ENCODE assay signal across 1 cellular context in the genomic region with DNA sequence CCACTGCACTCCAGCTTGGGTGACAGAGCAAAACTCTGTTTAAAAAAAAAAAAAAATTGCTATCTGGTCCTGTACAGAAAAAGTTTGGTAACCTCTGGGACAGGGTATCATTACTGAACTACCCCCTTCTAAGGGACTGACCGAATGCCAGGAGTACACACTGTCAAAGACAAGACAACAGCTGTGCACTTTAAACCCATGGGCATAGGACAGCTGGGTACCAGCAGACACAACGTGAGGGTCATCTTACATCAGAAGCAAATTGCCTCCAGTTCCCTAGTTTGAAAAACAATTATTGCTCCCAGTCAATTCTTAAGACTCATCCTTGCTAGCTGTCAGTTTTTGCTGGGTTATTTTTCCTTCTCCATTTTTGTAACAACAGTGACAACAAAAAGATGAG.
TF ChIP-seq lines count a peak whose summit lies in the region.

No MANE protein-coding gene starts in this region.

TF ChIP-seq in endothelial cell of umbilical vein, 7 proteins besides CTCF, POLR2A, EP300 and RAD21:
- no peak for TF ChIP-seq POLR2AphosphoS5 (IDR thresholded peaks at IDR 0.05; ENCODE audit: insufficient read depth, low read depth, low read length)
- no peak for TF ChIP-seq MYC (IDR thresholded peaks at IDR 0.05; ENCODE audit: low read depth, low read length)
- TF ChIP-seq FOS (IDR thresholded peaks at IDR 0.05; ENCODE audit: borderline replicate concordance, insufficient read depth, low read length), result no peak
- TF ChIP-seq, protein P1, sequence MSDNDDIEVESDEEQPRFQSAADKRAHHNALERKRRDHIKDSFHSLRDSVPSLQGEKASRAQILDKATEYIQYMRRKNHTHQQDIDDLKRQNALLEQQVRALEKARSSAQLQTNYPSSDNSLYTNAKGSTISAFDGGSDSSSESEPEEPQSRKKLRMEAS (IDR thresholded peaks at IDR 0.05; ENCODE audit: insufficient read depth, insufficient read length), result no peak
- TF ChIP-seq EZH2 (IDR thresholded peaks at IDR 0.05; ENCODE audit: borderline replicate concordance, low read depth, low read length, severe bottlenecking), result no peak
- no peak for TF ChIP-seq GATA2 (IDR thresholded peaks at IDR 0.05; ENCODE audit: insufficient read depth, insufficient read length, low read depth, low read length)
- no peak for TF ChIP-seq JUN (IDR thresholded peaks at IDR 0.05; ENCODE audit: borderline replicate concordance, insufficient read depth, insufficient read length, low read depth)
